2 cellular contexts compared by ENCODE assay signal in the genomic region with DNA sequence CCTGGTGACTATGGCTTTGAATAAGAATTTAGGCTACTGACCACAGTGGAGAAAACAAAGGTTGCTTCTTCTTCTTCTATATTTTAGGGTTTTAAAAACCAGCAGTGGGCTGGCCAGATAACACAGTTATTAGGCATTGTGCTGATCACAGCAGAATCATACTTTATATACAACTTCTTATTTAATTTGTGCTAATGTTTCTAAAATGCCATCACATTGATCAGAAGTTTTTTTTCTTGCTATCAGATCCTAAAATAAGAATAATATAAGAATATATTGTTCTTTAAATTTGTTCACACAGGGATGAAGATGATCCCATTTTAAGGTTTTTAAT.
A peak's percentile ranks its signal among the peaks of the same experiment; 100 is the strongest.
TF ChIP-seq lines count a peak whose summit lies in the region.

No MANE protein-coding gene starts in this region.

TF ChIP-seq in SK-N-SH, 30 proteins besides CTCF, POLR2A, EP300 and RAD21 (continued from another document):
- no peak for TF ChIP-seq FOXJ3 (CRISPR knock-in tag; IDR thresholded peaks at IDR 0.05)
- TF ChIP-seq, protein P1, sequence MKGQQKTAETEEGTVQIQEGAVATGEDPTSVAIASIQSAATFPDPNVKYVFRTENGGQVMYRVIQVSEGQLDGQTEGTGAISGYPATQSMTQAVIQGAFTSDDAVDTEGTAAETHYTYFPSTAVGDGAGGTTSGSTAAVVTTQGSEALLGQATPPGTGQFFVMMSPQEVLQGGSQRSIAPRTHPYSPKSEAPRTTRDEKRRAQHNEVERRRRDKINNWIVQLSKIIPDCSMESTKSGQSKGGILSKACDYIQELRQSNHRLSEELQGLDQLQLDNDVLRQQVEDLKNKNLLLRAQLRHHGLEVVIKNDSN (IDR thresholded peaks at IDR 0.05; ENCODE audit: borderline replicate concordance, low read depth), result no peak
- no peak for TF ChIP-seq CHD2 (IDR thresholded peaks at IDR 0.05; ENCODE audit: low read length, partially characterized antibody)
- TF ChIP-seq NFIC (IDR thresholded peaks at IDR 0.05; ENCODE audit: borderline replicate concordance), result no peak
- no peak for TF ChIP-seq JUND (IDR thresholded peaks at IDR 0.05)
- TF ChIP-seq FOXM1 (IDR thresholded peaks at IDR 0.05; ENCODE audit: low read depth), result no peak
- TF ChIP-seq YY1 (IDR thresholded peaks at IDR 0.05; ENCODE audit: low read depth), result no peak
- no peak for TF ChIP-seq MXI1 (IDR thresholded peaks at IDR 0.05; ENCODE audit: low read depth, low read length)
- no peak for TF ChIP-seq RCOR1 (IDR thresholded peaks at IDR 0.05; ENCODE audit: low read length)
- TF ChIP-seq, protein P2, sequence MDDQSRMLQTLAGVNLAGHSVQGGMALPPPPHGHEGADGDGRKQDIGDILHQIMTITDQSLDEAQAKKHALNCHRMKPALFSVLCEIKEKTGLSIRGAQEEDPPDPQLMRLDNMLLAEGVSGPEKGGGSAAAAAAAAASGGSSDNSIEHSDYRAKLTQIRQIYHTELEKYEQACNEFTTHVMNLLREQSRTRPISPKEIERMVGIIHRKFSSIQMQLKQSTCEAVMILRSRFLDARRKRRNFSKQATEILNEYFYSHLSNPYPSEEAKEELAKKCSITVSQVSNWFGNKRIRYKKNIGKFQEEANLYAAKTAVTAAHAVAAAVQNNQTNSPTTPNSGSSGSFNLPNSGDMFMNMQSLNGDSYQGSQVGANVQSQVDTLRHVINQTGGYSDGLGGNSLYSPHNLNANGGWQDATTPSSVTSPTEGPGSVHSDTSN (IDR thresholded peaks at IDR 0.05), result no peak

TF ChIP-seq in K562, 482 proteins besides CTCF, POLR2A, EP300 and RAD21 (continued from another document):
- TF ChIP-seq BRD4 (IDR thresholded peaks at IDR 0.05) (no peak), ATF1 (CRISPR knock-in tag; IDR thresholded peaks at IDR 0.05) (no peak), ATF1 (tag; IDR thresholded peaks at IDR 0.05) (no peak), ZNF316 (IDR thresholded peaks at IDR 0.05) (peak; percentile 90), HSF4 (CRISPR knock-in tag; IDR thresholded peaks at IDR 0.05; ENCODE audit: borderline replicate concordance) (no peak), ZNF12 (CRISPR knock-in tag; IDR thresholded peaks at IDR 0.05) (no peak), MAFF (IDR thresholded peaks at IDR 0.05; ENCODE audit: low read length) (peak; percentile 81), ZNF384 (IDR thresholded peaks at IDR 0.05; ENCODE audit: low read depth, low read length) (no peak), HMG20A (CRISPR knock-in tag; conservative IDR thresholded peaks at IDR 0.05) (no peak), ADNP (tag; IDR thresholded peaks at IDR 0.05) (peak; percentile 30; the same call in 1 of the 2 replicates), ETV5 (CRISPR knock-in tag; IDR thresholded peaks at IDR 0.05; ENCODE audit: low read depth) (no peak), ZNF224 (CRISPR knock-in tag; IDR thresholded peaks at IDR 0.05) (no peak), SMARCA5 (IDR thresholded peaks at IDR 0.05) (0 out of 2 replicates have a peak, but pooled peaks have one; percentile 4), RBFOX2 (IDR thresholded peaks at IDR 0.05; ENCODE audit: low read depth, low read length) (no peak), C11orf30 (IDR thresholded peaks at IDR 0.05; ENCODE audit: low read depth) (peak; percentile 80), STAT5A (IDR thresholded peaks at IDR 0.05; ENCODE audit: borderline replicate concordance, low read length) (no peak), KDM4B (IDR thresholded peaks at IDR 0.05; ENCODE audit: borderline replicate concordance in 2 of 2, low read depth in 1 of 2) (no peak), ZNF239 (CRISPR knock-in tag; IDR thresholded peaks at IDR 0.05) (no peak), ZBTB7A (IDR thresholded peaks at IDR 0.05; ENCODE audit: borderline replicate concordance, control insufficient read depth, low read depth, low read length) (no peak), MAFK (IDR thresholded peaks at IDR 0.05; ENCODE audit: low read length) (peak; percentile 70; the same call in 1 of the 2 replicates), BDP1 (IDR thresholded peaks at IDR 0.05; ENCODE audit: insufficient read depth, insufficient read length) (no peak), ZNF584 (CRISPR knock-in tag; IDR thresholded peaks at IDR 0.05; ENCODE audit: low read depth) (no peak), GTF2F1 (IDR thresholded peaks at IDR 0.05; ENCODE audit: low read depth, low read length) (no peak), TAF7 (tag; IDR thresholded peaks at IDR 0.05) (no peak), NFIC (IDR thresholded peaks at IDR 0.05) (no peak), MAFG (tag; conservative IDR thresholded peaks at IDR 0.05) (peak; percentile 69), ARNT (IDR thresholded peaks at IDR 0.05) (no peak), NBN (IDR thresholded peaks at IDR 0.05; ENCODE audit: low read depth) (0 out of 2 replicates have a peak, but pooled peaks have one; percentile 1), CHD4 (IDR thresholded peaks at IDR 0.05; ENCODE audit: insufficient read depth, insufficient replicate concordance, low read depth, low read length, poor library complexity, severe bottlenecking) (no peak)
- TF ChIP-seq, protein P3, sequence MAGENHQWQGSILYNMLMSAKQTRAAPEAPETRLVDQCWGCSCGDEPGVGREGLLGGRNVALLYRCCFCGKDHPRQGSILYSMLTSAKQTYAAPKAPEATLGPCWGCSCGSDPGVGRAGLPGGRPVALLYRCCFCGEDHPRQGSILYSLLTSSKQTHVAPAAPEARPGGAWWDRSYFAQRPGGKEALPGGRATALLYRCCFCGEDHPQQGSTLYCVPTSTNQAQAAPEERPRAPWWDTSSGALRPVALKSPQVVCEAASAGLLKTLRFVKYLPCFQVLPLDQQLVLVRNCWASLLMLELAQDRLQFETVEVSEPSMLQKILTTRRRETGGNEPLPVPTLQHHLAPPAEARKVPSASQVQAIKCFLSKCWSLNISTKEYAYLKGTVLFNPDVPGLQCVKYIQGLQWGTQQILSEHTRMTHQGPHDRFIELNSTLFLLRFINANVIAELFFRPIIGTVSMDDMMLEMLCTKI (IDR thresholded peaks at IDR 0.05; ENCODE audit: partially characterized antibody), result no peak
- TF ChIP-seq, protein P4, sequence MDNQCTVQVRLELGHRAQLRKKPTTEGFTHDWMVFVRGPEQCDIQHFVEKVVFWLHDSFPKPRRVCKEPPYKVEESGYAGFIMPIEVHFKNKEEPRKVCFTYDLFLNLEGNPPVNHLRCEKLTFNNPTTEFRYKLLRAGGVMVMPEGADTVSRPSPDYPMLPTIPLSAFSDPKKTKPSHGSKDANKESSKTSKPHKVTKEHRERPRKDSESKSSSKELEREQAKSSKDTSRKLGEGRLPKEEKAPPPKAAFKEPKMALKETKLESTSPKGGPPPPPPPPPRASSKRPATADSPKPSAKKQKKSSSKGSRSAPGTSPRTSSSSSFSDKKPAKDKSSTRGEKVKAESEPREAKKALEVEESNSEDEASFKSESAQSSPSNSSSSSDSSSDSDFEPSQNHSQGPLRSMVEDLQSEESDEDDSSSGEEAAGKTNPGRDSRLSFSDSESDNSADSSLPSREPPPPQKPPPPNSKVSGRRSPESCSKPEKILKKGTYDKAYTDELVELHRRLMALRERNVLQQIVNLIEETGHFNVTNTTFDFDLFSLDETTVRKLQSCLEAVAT (IDR thresholded peaks at IDR 0.05), result no peak
- TF ChIP-seq, protein P5, sequence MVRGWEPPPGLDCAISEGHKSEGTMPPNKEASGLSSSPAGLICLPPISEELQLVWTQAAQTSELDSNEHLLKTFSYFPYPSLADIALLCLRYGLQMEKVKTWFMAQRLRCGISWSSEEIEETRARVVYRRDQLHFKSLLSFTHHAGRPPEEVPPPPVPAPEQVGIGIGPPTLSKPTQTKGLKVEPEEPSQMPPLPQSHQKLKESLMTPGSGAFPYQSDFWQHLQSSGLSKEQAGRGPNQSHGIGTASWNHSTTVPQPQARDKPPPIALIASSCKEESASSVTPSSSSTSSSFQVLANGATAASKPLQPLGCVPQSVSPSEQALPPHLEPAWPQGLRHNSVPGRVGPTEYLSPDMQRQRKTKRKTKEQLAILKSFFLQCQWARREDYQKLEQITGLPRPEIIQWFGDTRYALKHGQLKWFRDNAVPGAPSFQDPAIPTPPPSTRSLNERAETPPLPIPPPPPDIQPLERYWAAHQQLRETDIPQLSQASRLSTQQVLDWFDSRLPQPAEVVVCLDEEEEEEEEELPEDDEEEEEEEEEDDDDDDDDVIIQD (CRISPR knock-in tag; IDR thresholded peaks at IDR 0.05), result no peak
- TF ChIP-seq, protein P6, sequence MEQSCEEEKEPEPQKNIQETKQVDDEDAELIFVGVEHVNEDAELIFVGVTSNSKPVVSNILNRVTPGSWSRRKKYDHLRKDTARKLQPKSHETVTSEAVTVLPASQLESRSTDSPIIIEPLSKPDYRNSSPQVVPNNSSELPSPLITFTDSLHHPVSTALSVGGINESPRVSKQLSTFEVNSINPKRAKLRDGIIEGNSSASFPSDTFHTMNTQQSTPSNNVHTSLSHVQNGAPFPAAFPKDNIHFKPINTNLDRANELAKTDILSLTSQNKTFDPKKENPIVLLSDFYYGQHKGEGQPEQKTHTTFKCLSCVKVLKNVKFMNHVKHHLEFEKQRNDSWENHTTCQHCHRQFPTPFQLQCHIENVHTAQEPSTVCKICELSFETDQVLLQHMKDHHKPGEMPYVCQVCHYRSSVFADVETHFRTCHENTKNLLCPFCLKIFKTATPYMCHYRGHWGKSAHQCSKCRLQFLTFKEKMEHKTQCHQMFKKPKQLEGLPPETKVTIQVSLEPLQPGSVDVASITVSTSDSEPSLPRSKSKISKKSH (CRISPR knock-in tag; IDR thresholded peaks at IDR 0.05), result no peak
- TF ChIP-seq, protein P1 (CRISPR knock-in tag; IDR thresholded peaks at IDR 0.05), result no peak
- TF ChIP-seq, protein P7, sequence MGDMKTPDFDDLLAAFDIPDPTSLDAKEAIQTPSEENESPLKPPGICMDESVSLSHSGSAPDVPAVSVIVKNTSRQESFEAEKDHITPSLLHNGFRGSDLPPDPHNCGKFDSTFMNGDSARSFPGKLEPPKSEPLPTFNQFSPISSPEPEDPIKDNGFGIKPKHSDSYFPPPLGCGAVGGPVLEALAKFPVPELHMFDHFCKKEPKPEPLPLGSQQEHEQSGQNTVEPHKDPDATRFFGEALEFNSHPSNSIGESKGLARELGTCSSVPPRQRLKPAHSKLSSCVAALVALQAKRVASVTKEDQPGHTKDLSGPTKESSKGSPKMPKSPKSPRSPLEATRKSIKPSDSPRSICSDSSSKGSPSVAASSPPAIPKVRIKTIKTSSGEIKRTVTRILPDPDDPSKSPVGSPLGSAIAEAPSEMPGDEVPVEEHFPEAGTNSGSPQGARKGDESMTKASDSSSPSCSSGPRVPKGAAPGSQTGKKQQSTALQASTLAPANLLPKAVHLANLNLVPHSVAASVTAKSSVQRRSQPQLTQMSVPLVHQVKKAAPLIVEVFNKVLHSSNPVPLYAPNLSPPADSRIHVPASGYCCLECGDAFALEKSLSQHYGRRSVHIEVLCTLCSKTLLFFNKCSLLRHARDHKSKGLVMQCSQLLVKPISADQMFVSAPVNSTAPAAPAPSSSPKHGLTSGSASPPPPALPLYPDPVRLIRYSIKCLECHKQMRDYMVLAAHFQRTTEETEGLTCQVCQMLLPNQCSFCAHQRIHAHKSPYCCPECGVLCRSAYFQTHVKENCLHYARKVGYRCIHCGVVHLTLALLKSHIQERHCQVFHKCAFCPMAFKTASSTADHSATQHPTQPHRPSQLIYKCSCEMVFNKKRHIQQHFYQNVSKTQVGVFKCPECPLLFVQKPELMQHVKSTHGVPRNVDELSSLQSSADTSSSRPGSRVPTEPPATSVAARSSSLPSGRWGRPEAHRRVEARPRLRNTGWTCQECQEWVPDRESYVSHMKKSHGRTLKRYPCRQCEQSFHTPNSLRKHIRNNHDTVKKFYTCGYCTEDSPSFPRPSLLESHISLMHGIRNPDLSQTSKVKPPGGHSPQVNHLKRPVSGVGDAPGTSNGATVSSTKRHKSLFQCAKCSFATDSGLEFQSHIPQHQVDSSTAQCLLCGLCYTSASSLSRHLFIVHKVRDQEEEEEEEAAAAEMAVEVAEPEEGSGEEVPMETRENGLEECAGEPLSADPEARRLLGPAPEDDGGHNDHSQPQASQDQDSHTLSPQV (IDR thresholded peaks at IDR 0.05), result 0 out of 2 replicates have a peak, but pooled peaks have one; percentile 45
- TF ChIP-seq, protein P8, sequence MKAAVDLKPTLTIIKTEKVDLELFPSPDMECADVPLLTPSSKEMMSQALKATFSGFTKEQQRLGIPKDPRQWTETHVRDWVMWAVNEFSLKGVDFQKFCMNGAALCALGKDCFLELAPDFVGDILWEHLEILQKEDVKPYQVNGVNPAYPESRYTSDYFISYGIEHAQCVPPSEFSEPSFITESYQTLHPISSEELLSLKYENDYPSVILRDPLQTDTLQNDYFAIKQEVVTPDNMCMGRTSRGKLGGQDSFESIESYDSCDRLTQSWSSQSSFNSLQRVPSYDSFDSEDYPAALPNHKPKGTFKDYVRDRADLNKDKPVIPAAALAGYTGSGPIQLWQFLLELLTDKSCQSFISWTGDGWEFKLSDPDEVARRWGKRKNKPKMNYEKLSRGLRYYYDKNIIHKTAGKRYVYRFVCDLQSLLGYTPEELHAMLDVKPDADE (conservative IDR thresholded peaks at IDR 0.05; ENCODE audit: control insufficient read depth, low read depth, low read length), result no peak
- TF ChIP-seq, protein P9, sequence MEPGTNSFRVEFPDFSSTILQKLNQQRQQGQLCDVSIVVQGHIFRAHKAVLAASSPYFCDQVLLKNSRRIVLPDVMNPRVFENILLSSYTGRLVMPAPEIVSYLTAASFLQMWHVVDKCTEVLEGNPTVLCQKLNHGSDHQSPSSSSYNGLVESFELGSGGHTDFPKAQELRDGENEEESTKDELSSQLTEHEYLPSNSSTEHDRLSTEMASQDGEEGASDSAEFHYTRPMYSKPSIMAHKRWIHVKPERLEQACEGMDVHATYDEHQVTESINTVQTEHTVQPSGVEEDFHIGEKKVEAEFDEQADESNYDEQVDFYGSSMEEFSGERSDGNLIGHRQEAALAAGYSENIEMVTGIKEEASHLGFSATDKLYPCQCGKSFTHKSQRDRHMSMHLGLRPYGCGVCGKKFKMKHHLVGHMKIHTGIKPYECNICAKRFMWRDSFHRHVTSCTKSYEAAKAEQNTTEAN (CRISPR knock-in tag; IDR thresholded peaks at IDR 0.05), result no peak
TF ChIP-seq in K562: peak in this region for 12.
